ENCODE assay signal across 18 cellular contexts in the genomic region with DNA sequence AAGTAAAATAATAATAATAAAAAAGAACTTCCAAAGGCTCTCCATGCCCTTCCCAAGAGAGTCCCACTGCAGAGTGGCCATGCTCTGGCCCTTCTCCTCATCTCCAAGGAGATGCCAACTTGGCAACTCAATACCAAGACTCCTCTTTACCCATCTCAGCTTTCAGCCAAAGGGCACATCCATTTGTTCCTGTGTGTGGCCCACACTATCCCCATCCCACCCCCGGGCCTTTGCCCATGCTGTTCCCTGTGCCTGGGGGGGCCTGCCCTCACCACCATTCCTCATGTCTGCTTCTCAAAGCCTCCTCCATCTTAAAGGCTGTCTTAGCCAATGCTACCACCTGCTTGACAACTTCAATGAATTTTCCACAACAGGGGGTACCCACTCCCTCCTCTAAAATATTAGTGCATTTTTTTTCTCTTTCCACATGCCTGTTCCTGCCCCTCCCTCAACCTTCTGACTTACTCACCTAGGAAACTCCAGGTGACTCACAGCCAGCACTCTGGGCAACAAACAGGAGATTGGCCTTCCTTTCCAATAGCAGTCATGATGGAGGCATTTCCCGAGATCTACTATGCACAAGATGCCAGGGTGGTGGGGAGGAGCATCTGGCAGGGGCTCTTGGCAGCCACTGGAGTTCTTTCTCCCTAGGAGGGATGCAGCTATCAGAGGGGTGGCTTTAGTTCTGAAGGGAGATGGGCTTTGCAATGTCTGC.
DNase-seq lines count a peak whose midpoint lies in the region; ATAC-seq, FAIRE-seq and TF ChIP-seq lines count a peak whose summit lies in the region.
"Had no signal": no experiment of that assay in that cellular context is flagged by ENCODE, and none has a peak within 500 bp of the region (broad histone marks: within the 10 kb centered on the region; RNA-seq: fewer than 3 reads in every experiment).

No MANE protein-coding gene starts in this region.

- H3K27ac ChIP-seq in IMR-90 (ENCODE audit: insufficient read depth, low read length) (no peak overlapping the region), astrocyte (ENCODE audit: low read depth, low read length) (no peak overlapping the region), keratinocyte (ENCODE audit: control insufficient read depth, insufficient read depth, low read length) (peak overlapping the region; percentile 87)
- H3K27ac ChIP-seq: BLaER1 had no signal

- peak overlapping the region; percentile 15 for H3K4ac ChIP-seq in IMR-90 (ENCODE audit: low read depth, low read length)

- POLR2A ChIA-PET in IMR-90 (lab: Charles Lee; ENCODE audit: unreplicated experiment) = no interaction called here

- BruUV-seq in IMR-90 (replicated peaks; lab: Mats Ljungman, UMichigan) = no TSS peak

- H3K36me3 Mint-ChIP-seq in astrocyte (ENCODE audit: low read depth, unreplicated experiment) = peaks cover 2% of the 10 kb centered on the region
- H3K36me3 Mint-ChIP-seq: stimulated activated effector memory CD8-positive, alpha-beta T cell treated with anti-CD3 and anti-CD28 coated beads, Interleukin-12 subunit alpha, Interleukin-12 subunit beta, amount 100 ng/mL, for 72 hours had no signal

- H4K5ac ChIP-seq in IMR-90 (ENCODE audit: low read depth, low read length) = no peak overlapping the region

- H3K23ac ChIP-seq in IMR-90 (ENCODE audit: low read depth, low read length) = 0 out of 2 replicates have a peak overlapping the region, but pooled peaks have one; percentile 52

- no peak overlapping the region for H2BK15ac ChIP-seq in IMR-90 (ENCODE audit: low read depth, low read length)

- H3K9me3 ChIP-seq in IMR-90 (ENCODE audit: control insufficient read depth, insufficient read depth, low read length) (no peaks in the 10 kb centered on the region), astrocyte (ENCODE audit: insufficient read depth, low read depth, low read length) (no peaks in the 10 kb centered on the region), keratinocyte (ENCODE audit: control insufficient read depth, low read depth, low read length) (no peaks in the 10 kb centered on the region)
- H3K9me3 ChIP-seq: BLaER1 had no signal

- H3K9me1 ChIP-seq in IMR-90 (ENCODE audit: insufficient read depth, low read length) (peaks cover 12% of the 10 kb centered on the region; the same call in 1 of the 2 replicates), keratinocyte (ENCODE audit: control insufficient read depth, extremely low read depth, insufficient read depth, low read length) (no peaks in the 10 kb centered on the region)

- H2AK5ac ChIP-seq in IMR-90 (ENCODE audit: low read depth, low read length) = no peak overlapping the region

- H4K91ac ChIP-seq in IMR-90 (ENCODE audit: insufficient read depth, low read depth, low read length) = no peak overlapping the region

- TF ChIP-seq CTCF in IMR-90 (conservative IDR thresholded peaks at IDR 0.05; ENCODE audit: low read depth, low read length) (no peak), astrocyte (IDR thresholded peaks at IDR 0.05; ENCODE audit: insufficient read depth, low read depth, low read length) (no peak), keratinocyte (optimal IDR thresholded peaks at IDR 0.05 in 1 of 3, IDR thresholded peaks at IDR 0.05 in 1 of 3, conservative IDR thresholded peaks at IDR 0.05 in 1 of 3; ENCODE audit: extremely low read depth in 1 of 3, insufficient read depth in 2 of 3, low read length in 3 of 3) (no peak)

- H2BK120ac ChIP-seq in IMR-90 (ENCODE audit: low read depth, low read length) = peak overlapping the region; percentile 38

- peaks cover 28% of the 10 kb centered on the region for H3K27me3 Mint-ChIP-seq in astrocyte (ENCODE audit: low read depth, unreplicated experiment)

- H3K79me2 ChIP-seq in astrocyte (ENCODE audit: insufficient read depth, low read length) = no peaks in the 10 kb centered on the region
- H3K79me2 ChIP-seq in keratinocyte (ENCODE audit: control insufficient read depth, insufficient read depth, low read length) = no peaks in the 10 kb centered on the region

- no peak overlapping the region for H3K56ac ChIP-seq in IMR-90 (ENCODE audit: extremely low read depth, insufficient read depth, low read length)

- no peak overlapping the region for H2AK9ac ChIP-seq in IMR-90 (replicated peaks; ENCODE audit: low read depth, low read length, poor library complexity)

- dilution Hi-C loops in IMR-90 (cut with HindIII; ENCODE audit: low sequenced_read_pairs, unreplicated experiment) (no loop called here), keratinocyte (cut with MboI; ENCODE audit: extremely low pct_ligation_motif_present, low sequenced_read_pairs) (no loop called here)

- H3K79me1 ChIP-seq in IMR-90 (ENCODE audit: low read depth in 1 of 2, low read length in 2 of 2) = no peaks in the 10 kb centered on the region

- no peak overlapping the region for H3K4me3 Mint-ChIP-seq in astrocyte (ENCODE audit: unreplicated experiment)
- H3K4me3 Mint-ChIP-seq: activated CD8-positive, alpha-beta T cell treated with anti-CD3 and anti-CD28 coated beads, Interleukin-2, amount 10 ng/mL, durations not matched to agents 7 days and 5 days; H9; stimulated activated effector memory CD8-positive, alpha-beta T cell treated with anti-CD3 and anti-CD28 coated beads, Interleukin-12 subunit alpha, Interleukin-12 subunit beta, amount 100 ng/mL, for 72 hours had no signal

- H3K9me3 Mint-ChIP-seq in astrocyte (ENCODE audit: unreplicated experiment) = peaks cover 2% of the 10 kb centered on the region
- H3K9me3 Mint-ChIP-seq: H9; stimulated activated effector memory CD8-positive, alpha-beta T cell treated with anti-CD3 and anti-CD28 coated beads, Interleukin-12 subunit alpha, Interleukin-12 subunit beta, amount 100 ng/mL, for 72 hours had no signal

- H3K14ac ChIP-seq in IMR-90 (replicated peaks; ENCODE audit: low read depth, low read length) = peak overlapping the region; percentile 46; the same call in 1 of the 2 replicates

- DNase-seq in Caki2 (ENCODE audit: low read depth) (peak; percentile 63), IMR-90 (peak; percentile 80), astrocyte (ENCODE audit: low read depth) (peak; percentile 75), keratinocyte (ENCODE audit: low read depth, low spot score) (peak; percentile 56), DMS 273 (lab: John Stamatoyannopoulos, UW; ENCODE audit: unreplicated experiment) (no peak), AG08396 (ENCODE audit: low spot score) (no peak), frontal cortex (ENCODE audit: low spot score in 2 of 2) (no peak), NCI-H2171 treated with DMSO at 0.1 percent for 48 hours (lab: John Stamatoyannopoulos, UW) (no peak)
- DNase-seq: activated CD8-positive, alpha-beta T cell treated with anti-CD3 and anti-CD28 coated beads, Interleukin-2, amount 10 ng/mL, durations not matched to agents 7 days and 5 days; activated gamma-delta T cell treated with Interleukin-2 at 50 U/mL for 16 hours; GF-D8; H9; NCI-H524; Right ventricle myocardium superior had no signal

- H3K4me1 ChIP-seq in IMR-90 (ENCODE audit: control insufficient read depth, insufficient read depth, low read length) (peaks cover 3% of the 10 kb centered on the region; the same call in 1 of the 2 replicates), astrocyte (ENCODE audit: insufficient read depth, low read length) (peaks cover 15% of the 10 kb centered on the region), keratinocyte (ENCODE audit: control insufficient read depth, extremely low read depth, insufficient read depth, low read length) (peaks cover 32% of the 10 kb centered on the region)

- TF ChIP-seq POLR2A in IMR-90 (IDR thresholded peaks at IDR 0.05; ENCODE audit: low read depth, low read length) = no peak

- no peak overlapping the region for H2BK5ac ChIP-seq in IMR-90 (ENCODE audit: low read depth, low read length, poor library complexity, severe bottlenecking)

- CTCF ChIA-PET in IMR-90 (lab: Yijun Ruan, JAX) = no interaction called here

- H3K4me3 ChIP-seq in IMR-90 (ENCODE audit: insufficient read depth, low read depth, low read length) = no peak overlapping the region
- no peak overlapping the region for H3K4me3 ChIP-seq in astrocyte (ENCODE audit: insufficient read depth, low read depth, low read length)
- peak overlapping the region in 1 of 3 experiments; percentile 26 for H3K4me3 ChIP-seq in keratinocyte (ENCODE audit: control insufficient read depth in 2 of 3, extremely low read depth in 1 of 3, insufficient read depth in 2 of 3, low read depth in 1 of 3, low read length in 3 of 3)
- H3K4me3 ChIP-seq: BLaER1 had no signal

- peaks cover 5% of the 10 kb centered on the region for H3K27me3 ChIP-seq in IMR-90 (ENCODE audit: control insufficient read depth, insufficient read depth, low read length)
- no peaks in the 10 kb centered on the region for H3K27me3 ChIP-seq in astrocyte (ENCODE audit: insufficient read depth, low read length)
- H3K27me3 ChIP-seq in keratinocyte (ENCODE audit: control insufficient read depth, extremely low read depth, insufficient read depth, low read length) = no peaks in the 10 kb centered on the region
- H3K27me3 ChIP-seq: BLaER1 had no signal

- H2AFZ ChIP-seq in IMR-90 (replicated peaks; ENCODE audit: low read length, poor library complexity) (peak overlapping the region; percentile 56), astrocyte (ENCODE audit: low read depth, low read length) (no peak overlapping the region), keratinocyte (ENCODE audit: control insufficient read depth, low read length) (peak overlapping the region; percentile 72)

- H3K4me2 ChIP-seq in IMR-90 (ENCODE audit: low read depth, low read length) = no peak overlapping the region
- peak overlapping the region; percentile 41 for H3K4me2 ChIP-seq in astrocyte (ENCODE audit: low read length)
- peak overlapping the region; percentile 72 for H3K4me2 ChIP-seq in keratinocyte (ENCODE audit: control insufficient read depth, extremely low read depth, insufficient read depth, low read depth, low read length)

- H3K18ac ChIP-seq in IMR-90 (ENCODE audit: low read depth, low read length) = no peak overlapping the region

- H3K36me3 ChIP-seq in IMR-90 (ENCODE audit: control insufficient read depth, insufficient read depth, low read length) = no peaks in the 10 kb centered on the region
- no peaks in the 10 kb centered on the region for H3K36me3 ChIP-seq in astrocyte (ENCODE audit: insufficient read depth, low read length)
- no peaks in the 10 kb centered on the region for H3K36me3 ChIP-seq in keratinocyte (ENCODE audit: control insufficient read depth in 2 of 2, extremely low read depth in 1 of 2, insufficient read depth in 2 of 2, low read length in 2 of 2)
- H3K36me3 ChIP-seq: BLaER1 had no signal

- H3K9ac ChIP-seq in IMR-90 (ENCODE audit: low read depth, low read length) (no peak overlapping the region), astrocyte (ENCODE audit: low read length) (no peak overlapping the region), keratinocyte (ENCODE audit: control insufficient read depth, extremely low read depth, insufficient read depth, low read length) (peak overlapping the region; percentile 63)
- H3K9ac ChIP-seq: BLaER1 had no signal

- peak; percentile 49; the same call in 1 of the 2 replicates for ATAC-seq in IMR-90 (ENCODE audit: low read depth)
- ATAC-seq: activated CD8-positive, alpha-beta T cell treated with anti-CD3 and anti-CD28 coated beads, Interleukin-2, amount 10 ng/mL, durations not matched to agents 7 days and 5 days; stimulated activated effector memory CD8-positive, alpha-beta T cell treated with anti-CD3 and anti-CD28 coated beads, Interleukin-12 subunit alpha, Interleukin-12 subunit beta, amount 100 ng/mL, for 72 hours had no signal

- H4K20me1 ChIP-seq in IMR-90 (ENCODE audit: insufficient read depth, low read length) (no peaks in the 10 kb centered on the region; the same call in 1 of the 2 replicates), astrocyte (ENCODE audit: insufficient read depth, low read length) (no peaks in the 10 kb centered on the region), keratinocyte (ENCODE audit: control insufficient read depth, extremely low read depth, insufficient read depth, low read length) (no peaks in the 10 kb centered on the region)
- H4K20me1 ChIP-seq: BLaER1 had no signal

- H3K27ac Mint-ChIP-seq in astrocyte (ENCODE audit: unreplicated experiment) = no peak overlapping the region
- H3K27ac Mint-ChIP-seq: activated CD8-positive, alpha-beta T cell treated with anti-CD3 and anti-CD28 coated beads, Interleukin-2, amount 10 ng/mL, durations not matched to agents 7 days and 5 days; H9; progenitor cell of endocrine pancreas; stimulated activated effector memory CD8-positive, alpha-beta T cell treated with anti-CD3 and anti-CD28 coated beads, Interleukin-12 subunit alpha, Interleukin-12 subunit beta, amount 100 ng/mL, for 72 hours had no signal

- no peak overlapping the region for H2BK20ac ChIP-seq in IMR-90 (ENCODE audit: low read depth, low read length)

- FAIRE-seq in astrocyte (lab: Jason Lieb, UNC) = no peak
- peak; percentile 95 for FAIRE-seq in keratinocyte (lab: Jason Lieb, UNC)
- FAIRE-seq in frontal cortex (lab: Jason Lieb, UNC) = no peak
- FAIRE-seq: TTC549 had no signal

- H3K4me1 Mint-ChIP-seq in astrocyte (ENCODE audit: low read depth, unreplicated experiment) = peaks cover 2% of the 10 kb centered on the region

- no peak overlapping the region for H4K8ac ChIP-seq in IMR-90 (ENCODE audit: low read depth in 2 of 2, low read length in 2 of 2)

- in situ Hi-C loops in Caki2 (cut with HindIII; ENCODE audit: low pct_unique_long_range_greater_than_20kb, low sequenced_read_pairs) (no loop called here), IMR-90 (cut with MboI; ENCODE audit: low sequenced_read_pairs) (no loop called here)

- 100% methylated on average over 1 of the region's 2 CpGs; no CpG with 5 or more reads in 1 of the 2 experiments for WGBS in IMR-90 (ENCODE audit: extremely low coverage in 2 of 2, insufficient read length in 1 of 2), 2 experiments

- TF ChIP-seq RAD21 in IMR-90 (IDR thresholded peaks at IDR 0.05; ENCODE audit: low read length) = no peak

- intact Hi-C loops in IMR-90 (cut with micrococcal nuclease) = no loop called here

Comparison
In these comparisons a context has a peak if more than half of its experiments do, and no peak if none do; other contexts are left out.
1. DNase-seq: peak in Caki2 (single experiment), IMR-90 (single experiment), astrocyte (single experiment) and keratinocyte (single experiment); none in DMS 273 (single experiment), AG08396 (single experiment), frontal cortex (0 of 2) and NCI-H2171 treated with DMSO at 0.1 percent for 48 hours (single experiment).